Comparison of ENCODE assay signal across 1 cellular context in genomic region chr12:131229079-131229425, GRCh38.
A peak's percentile ranks its signal among the peaks of the same experiment; 100 is the strongest.
TF ChIP-seq lines count a peak whose summit lies in the region.

No MANE protein-coding gene starts in this region.

TF ChIP-seq in K562, 482 proteins besides CTCF, POLR2A, EP300 and RAD21:
- TF ChIP-seq SUPT5H (IDR thresholded peaks at IDR 0.05) (peak; percentile 75; the same call in 1 of the 2 replicates), HDGF (IDR thresholded peaks at IDR 0.05) (0 out of 2 replicates have a peak, but pooled peaks have one; percentile 47), FOXO4 (CRISPR knock-in tag; IDR thresholded peaks at IDR 0.05) (0 out of 2 replicates have a peak, but pooled peaks have one; percentile 6), THRAP3 (IDR thresholded peaks at IDR 0.05; ENCODE audit: borderline replicate concordance) (peak; percentile 92), MLLT1 (IDR thresholded peaks at IDR 0.05) (peak; percentile 72 to 83; a peak in 3 of 4 replicates), POLR2AphosphoS5 (IDR thresholded peaks at IDR 0.05; ENCODE audit: control insufficient read depth, insufficient read depth, low read depth, low read length) (0 out of 2 replicates have a peak, but pooled peaks have one; percentile 2), MEIS2 (IDR thresholded peaks at IDR 0.05; ENCODE audit: partially characterized antibody) (peak; percentile 0)
